In the genomic region with DNA sequence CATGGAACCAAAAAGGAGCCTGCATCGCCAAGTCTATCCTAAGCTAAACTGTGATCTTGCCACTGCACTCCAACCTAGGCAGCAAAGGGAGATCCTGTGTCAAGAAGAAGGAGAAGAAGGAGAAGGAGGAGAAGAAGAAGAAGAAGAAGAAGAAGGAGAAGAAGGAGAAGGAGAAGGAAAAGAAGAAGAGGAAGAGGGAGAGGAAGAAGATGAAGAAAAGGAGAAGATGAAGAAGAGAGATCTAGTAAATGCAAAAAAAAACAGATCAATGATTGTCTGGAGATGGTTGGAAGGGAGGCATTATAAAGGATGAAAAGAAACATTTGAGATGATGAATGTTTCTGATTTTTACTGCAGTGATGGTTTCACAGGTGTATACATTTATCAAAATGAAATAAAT, we compare ENCODE assay signal across 39 cellular contexts.
"Had no signal": no experiment of that assay in that cellular context is flagged by ENCODE, and none has a peak within 500 bp of the region (broad histone marks: within the 10 kb centered on the region; RNA-seq: fewer than 3 reads in every experiment).

No MANE protein-coding gene starts in this region.

- H3K4me3 ChIP-seq: adrenal gland, ascending aorta, body of pancreas, breast epithelium, cardiac muscle cell had no signal

- DNase-seq: activated effector memory CD4-positive, alpha-beta T cell treated with anti-CD3 and anti-CD28 coated beads, Interleukin-2, amount 50 U/mL, for 16 hours; activated effector memory CD4-positive, alpha-beta T cell treated with Interleukin-2 at 50 U/mL for 16 hours; activated gamma-delta T cell; activated gamma-delta T cell treated with Interleukin-2 at 50 U/mL for 16 hours; activated naive CD4-positive, alpha-beta T cell; activated naive CD4-positive, alpha-beta T cell treated with anti-CD3 and anti-CD28 coated beads for 36 hours; activated naive CD4-positive, alpha-beta T cell treated with anti-CD3 and anti-CD28 coated beads, Interleukin-2, amount 10 ng/mL, durations not matched to agents 7 days and 5 days; activated naive CD4-positive, alpha-beta T cell treated with anti-CD3 and anti-CD28 coated beads, Interleukin-2, amount 50 U/mL, for 16 hours; activated naive CD4-positive, alpha-beta T cell treated with Interleukin-2 at 50 U/mL for 16 hours; activated naive CD8-positive, alpha-beta T cell treated with anti-CD3 and anti-CD28 coated beads for 36 hours; activated naive CD8-positive, alpha-beta T cell treated with anti-CD3 and anti-CD28 coated beads, Interleukin-2, amount 10 ng/mL, durations not matched to agents 7 days and 5 days; activated naive CD8-positive, alpha-beta T cell treated with anti-CD3 and anti-CD28 coated beads, Interleukin-2, amount 50 U/mL, for 24 hours; activated T-cell treated with anti-CD3 and anti-CD28 coated beads, Interleukin-2, amount 50 U/mL, for 24 hours; activated T-cell treated with anti-CD3 and anti-CD28 coated beads, Interleukin-2, amount 50 U/mL, for 4 hours; activated T-cell treated with anti-CD3 and anti-CD28 coated beads, Interleukin-2, amount 50 U/mL, for 48 hours; activated T-cell treated with anti-CD3 and anti-CD28 coated beads, Interleukin-2, amount 50 U/mL, for 72 hours; adrenal gland; amniotic stem cell; amygdala; anterior cingulate cortex; aorta; body of pancreas; brain microvascular endothelial cell; caudate nucleus; central memory CD4-positive, alpha-beta T cell; cerebellar nuclear complex had no signal

- H3K9me3 ChIP-seq: adrenal gland, body of pancreas, breast epithelium had no signal

- H3K4me1 ChIP-seq: adrenal gland, ascending aorta, body of pancreas, breast epithelium had no signal

- H3K27me3 ChIP-seq: adrenal gland, ascending aorta, body of pancreas, brain microvascular endothelial cell, breast epithelium, cardiac muscle cell had no signal

- H3K4me3 Mint-ChIP-seq: activated naive CD4-positive, alpha-beta T cell treated with anti-CD3 and anti-CD28 coated beads for 36 hours; activated naive CD4-positive, alpha-beta T cell treated with anti-CD3 and anti-CD28 coated beads, Interleukin-2, amount 10 ng/mL, durations not matched to agents 7 days and 5 days; activated naive CD4-positive, alpha-beta T cell treated with anti-CD3 and anti-CD28 coated beads, Interleukin-2, amount 50 U/mL, for 24 hours; activated naive CD8-positive, alpha-beta T cell; activated naive CD8-positive, alpha-beta T cell treated with anti-CD3 and anti-CD28 coated beads for 36 hours; activated naive CD8-positive, alpha-beta T cell treated with anti-CD3 and anti-CD28 coated beads, Interleukin-2, amount 10 ng/mL, durations not matched to agents 7 days and 5 days; activated naive CD8-positive, alpha-beta T cell treated with anti-CD3 and anti-CD28 coated beads, Interleukin-2, amount 50 U/mL, for 24 hours; activated T-cell treated with anti-CD3 and anti-CD28 coated beads, Interleukin-2, amount 50 U/mL, for 24 hours; activated T-cell treated with anti-CD3 and anti-CD28 coated beads, Interleukin-2, amount 50 U/mL, for 4 hours; activated T-cell treated with anti-CD3 and anti-CD28 coated beads, Interleukin-2, amount 50 U/mL, for 72 hours; activated T-helper 1 cell treated with anti-CD3 and anti-CD28 coated beads, Interleukin-12 subunit alpha, Interleukin-12 subunit beta, Interleukin-2, Interleukin-4 antibody, amounts not matched to agents 30 ng/mL and 10 ng/mL and 1 ng/mL, durations not matched to agents 14 hours and 24 hours and 36 hours; activated T-helper 17 cell treated with anti-CD3 and anti-CD28 coated beads, Interleukin-2, amount 50 U/mL, for 72 hours; brain; central memory CD8-positive, alpha-beta T cell had no signal

- H3K27me3 Mint-ChIP-seq: activated naive CD4-positive, alpha-beta T cell treated with anti-CD3 and anti-CD28 coated beads, Interleukin-2, amount 10 ng/mL, durations not matched to agents 7 days and 5 days; activated naive CD4-positive, alpha-beta T cell treated with anti-CD3 and anti-CD28 coated beads, Interleukin-2, amount 50 U/mL, for 24 hours; activated naive CD8-positive, alpha-beta T cell; activated naive CD8-positive, alpha-beta T cell treated with anti-CD3 and anti-CD28 coated beads for 36 hours; activated naive CD8-positive, alpha-beta T cell treated with anti-CD3 and anti-CD28 coated beads, Interleukin-2, amount 10 ng/mL, durations not matched to agents 7 days and 5 days; activated naive CD8-positive, alpha-beta T cell treated with anti-CD3 and anti-CD28 coated beads, Interleukin-2, amount 50 U/mL, for 24 hours; activated T-cell treated with anti-CD3 and anti-CD28 coated beads, Interleukin-2, amount 50 U/mL, for 24 hours; activated T-helper 17 cell treated with anti-CD3 and anti-CD28 coated beads, Interleukin-2, amount 50 U/mL, for 72 hours; brain; central memory CD8-positive, alpha-beta T cell had no signal

- FAIRE-seq: astrocyte, bronchial epithelial cell had no signal

- ATAC-seq: activated naive CD4-positive, alpha-beta T cell treated with anti-CD3 and anti-CD28 coated beads, Interleukin-2, amount 50 U/mL, for 72 hours; activated naive CD8-positive, alpha-beta T cell treated with anti-CD3 and anti-CD28 coated beads, Interleukin-2, amount 50 U/mL, for 24 hours; activated T-cell treated with anti-CD3 and anti-CD28 coated beads, Interleukin-2, amount 50 U/mL, for 4 hours; activated T-cell treated with anti-CD3 and anti-CD28 coated beads, Interleukin-2, amount 50 U/mL, for 72 hours; activated T-helper 17 cell treated with anti-CD3 and anti-CD28 coated beads, Interleukin-2, amount 50 U/mL, for 72 hours; body of pancreas had no signal

- H3K9me3 Mint-ChIP-seq: activated naive CD4-positive, alpha-beta T cell treated with anti-CD3 and anti-CD28 coated beads, Interleukin-2, amount 50 U/mL, for 24 hours had no signal

- H3K36me3 Mint-ChIP-seq: activated naive CD4-positive, alpha-beta T cell treated with anti-CD3 and anti-CD28 coated beads, Interleukin-2, amount 10 ng/mL, durations not matched to agents 7 days and 5 days; activated naive CD4-positive, alpha-beta T cell treated with anti-CD3 and anti-CD28 coated beads, Interleukin-2, amount 50 U/mL, for 24 hours; activated naive CD8-positive, alpha-beta T cell; activated naive CD8-positive, alpha-beta T cell treated with anti-CD3 and anti-CD28 coated beads for 36 hours; activated naive CD8-positive, alpha-beta T cell treated with anti-CD3 and anti-CD28 coated beads, Interleukin-2, amount 10 ng/mL, durations not matched to agents 7 days and 5 days; brain had no signal

- H3K4me1 Mint-ChIP-seq: activated naive CD4-positive, alpha-beta T cell treated with anti-CD3 and anti-CD28 coated beads, Interleukin-2, amount 10 ng/mL, durations not matched to agents 7 days and 5 days; activated naive CD4-positive, alpha-beta T cell treated with anti-CD3 and anti-CD28 coated beads, Interleukin-2, amount 50 U/mL, for 24 hours; activated naive CD8-positive, alpha-beta T cell treated with anti-CD3 and anti-CD28 coated beads for 36 hours; activated naive CD8-positive, alpha-beta T cell treated with anti-CD3 and anti-CD28 coated beads, Interleukin-2, amount 10 ng/mL, durations not matched to agents 7 days and 5 days; activated naive CD8-positive, alpha-beta T cell treated with anti-CD3 and anti-CD28 coated beads, Interleukin-2, amount 50 U/mL, for 24 hours; activated T-helper 17 cell treated with anti-CD3 and anti-CD28 coated beads, Interleukin-2, amount 50 U/mL, for 72 hours; brain; central memory CD8-positive, alpha-beta T cell had no signal

- H3K27ac ChIP-seq: adrenal gland, ascending aorta, body of pancreas, brain microvascular endothelial cell, breast epithelium, cardiac muscle cell had no signal

- H3K27ac Mint-ChIP-seq: activated naive CD4-positive, alpha-beta T cell treated with anti-CD3 and anti-CD28 coated beads for 36 hours; activated naive CD4-positive, alpha-beta T cell treated with anti-CD3 and anti-CD28 coated beads, Interleukin-2, amount 10 ng/mL, durations not matched to agents 7 days and 5 days; activated naive CD4-positive, alpha-beta T cell treated with anti-CD3 and anti-CD28 coated beads, Interleukin-2, amount 50 U/mL, for 24 hours; activated naive CD4-positive, alpha-beta T cell treated with anti-CD3 and anti-CD28 coated beads, Interleukin-2, amount 50 U/mL, for 72 hours; activated naive CD8-positive, alpha-beta T cell; activated naive CD8-positive, alpha-beta T cell treated with anti-CD3 and anti-CD28 coated beads for 36 hours; activated naive CD8-positive, alpha-beta T cell treated with anti-CD3 and anti-CD28 coated beads, Interleukin-2, amount 10 ng/mL, durations not matched to agents 7 days and 5 days; activated naive CD8-positive, alpha-beta T cell treated with anti-CD3 and anti-CD28 coated beads, Interleukin-2, amount 50 U/mL, for 24 hours; activated T-cell treated with anti-CD3 and anti-CD28 coated beads, Interleukin-2, amount 50 U/mL, for 24 hours; activated T-cell treated with anti-CD3 and anti-CD28 coated beads, Interleukin-2, amount 50 U/mL, for 72 hours; activated T-helper 1 cell treated with anti-CD3 and anti-CD28 coated beads, Interleukin-12 subunit alpha, Interleukin-12 subunit beta, Interleukin-2, Interleukin-4 antibody, amounts not matched to agents 30 ng/mL and 10 ng/mL and 1 ng/mL, durations not matched to agents 14 hours and 24 hours and 36 hours; activated T-helper 17 cell treated with anti-CD3 and anti-CD28 coated beads, Interleukin-2, amount 50 U/mL, for 72 hours; activated T-helper 2 cell treated with anti-CD3 and anti-CD28 coated beads, Interferon-gamma antibody, Interleukin-2, Interleukin-4, amounts not matched to agents 10 μg/mL and 5 μg/mL and 100 μg/mL, durations not matched to agents 14 hours and 24 hours and 36 hours; brain had no signal

- H3K36me3 ChIP-seq: adrenal gland, ascending aorta, brain microvascular endothelial cell, breast epithelium, cardiac muscle cell had no signal
